Comparison of ENCODE assay signal across 7 cellular contexts in the genomic region with DNA sequence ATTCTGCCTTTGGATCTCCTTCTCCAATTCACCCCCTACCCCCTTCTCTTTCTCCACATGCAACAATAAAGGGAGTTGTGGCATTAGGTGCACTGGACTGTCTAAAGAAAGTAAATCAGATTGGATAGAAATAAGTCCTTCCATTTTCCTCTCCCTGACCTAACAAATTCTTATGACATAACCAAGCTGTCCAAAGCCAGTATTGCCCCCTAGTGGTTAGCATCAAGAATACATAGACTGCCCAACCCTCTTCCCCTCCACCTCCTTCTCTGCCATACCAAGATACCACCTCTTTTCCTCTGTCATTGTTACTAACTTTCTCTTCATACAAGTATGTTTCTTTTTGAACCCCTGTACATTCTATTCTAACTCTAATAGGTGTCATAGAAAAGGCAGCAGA. TPM values are rescaled to one million over a fixed set of nuclear protein-coding genes. Genes with fewer than 3 reads are reported as not detected.
DNase-seq lines count a peak whose midpoint lies in the region; ATAC-seq and TF ChIP-seq lines count a peak whose summit lies in the region.

No MANE protein-coding gene starts in this region.

- peaks cover 4% of the 10 kb centered on the region for H3K9me3 Mint-ChIP-seq in activated naive CD8-positive, alpha-beta T cell treated with anti-CD3 and anti-CD28 coated beads, Interleukin-2, amount 50 U/mL, for 24 hours

- POLR2A ChIA-PET in HCT116 (lab: Charles Lee), result no interaction called here

- BruUV-seq in HCT116 (replicated peaks; lab: Mats Ljungman, UMichigan), result no TSS peak

- intact Hi-C loops in HCT116 (cut with micrococcal nuclease), result no loop called here

- H4K20me1 ChIP-seq in HCT116 (ENCODE audit: insufficient read depth), result no peaks in the 10 kb centered on the region

- H3K36me3 ChIP-seq in HCT116 (ENCODE audit: control insufficient read depth in 1 of 2, insufficient read depth in 2 of 2, low read length in 2 of 2) (peaks cover 0 to 3% of the 10 kb centered on the region in 2 experiments; a peak in 1 of 4 replicates), mucosa of rectum (ENCODE audit: control insufficient read depth in 2 of 2, insufficient read depth in 2 of 2, low read length in 2 of 2) (peaks cover 3 to 6% of the 10 kb centered on the region in 2 donors)

- peak; percentile 63 for ATAC-seq in HCT116
- ATAC-seq in activated naive CD8-positive, alpha-beta T cell treated with anti-CD3 and anti-CD28 coated beads, Interleukin-2, amount 50 U/mL, for 24 hours, result no peak

- peaks cover 41% of the 10 kb centered on the region for H3K4me1 Mint-ChIP-seq in activated naive CD8-positive, alpha-beta T cell treated with anti-CD3 and anti-CD28 coated beads, Interleukin-2, amount 50 U/mL, for 24 hours

- TF ChIP-seq RAD21 in HCT116 (IDR thresholded peaks at IDR 0.05; ENCODE audit: low read depth), result peak; percentile 54

- H3K4me3 Mint-ChIP-seq in activated naive CD8-positive, alpha-beta T cell treated with anti-CD3 and anti-CD28 coated beads, Interleukin-2, amount 50 U/mL, for 24 hours, result no peak overlapping the region

- peaks cover 13% of the 10 kb centered on the region for H3K36me3 Mint-ChIP-seq in activated naive CD8-positive, alpha-beta T cell treated with anti-CD3 and anti-CD28 coated beads, Interleukin-2, amount 50 U/mL, for 24 hours (ENCODE audit: low read depth)

- H3K27ac Mint-ChIP-seq in activated naive CD8-positive, alpha-beta T cell treated with anti-CD3 and anti-CD28 coated beads, Interleukin-2, amount 50 U/mL, for 24 hours, result no peak overlapping the region

- H3K9ac ChIP-seq in HCT116 (ENCODE audit: low read length) (no peak overlapping the region), mucosa of rectum (ENCODE audit: low read depth in 1 of 2, low read length in 2 of 2) (no peak overlapping the region)

- no peak overlapping the region for H3K4me2 ChIP-seq in HCT116 (ENCODE audit: low read length)

- no peak for TF ChIP-seq POLR2A in HCT116 (IDR thresholded peaks at IDR 0.05; ENCODE audit: borderline replicate concordance, extremely low read depth, insufficient read depth, insufficient read length)

- peak; percentile 27 to 74 (median 68); a peak in 5 of 6 replicates for TF ChIP-seq CTCF in HCT116 (IDR thresholded peaks at IDR 0.05 in 2 of 3, conservative IDR thresholded peaks at IDR 0.05 in 1 of 3; ENCODE audit: borderline replicate concordance in 1 of 3, insufficient read depth in 1 of 3, low read depth in 2 of 3, low read length in 2 of 3)

- CTCF ChIA-PET in HCT116 (lab: Charles Lee), result interaction anchor here (0.7 kb wide), 1 partner anchor 10 kb away, joined by 3 read pairs; no protein-coding TSS in a partner anchor

- no peaks in the 10 kb centered on the region for H3K9me2 ChIP-seq in HCT116 (ENCODE audit: insufficient read depth)

- H3K4me3 ChIP-seq in HCT116 (replicated peaks in 1 of 2; ENCODE audit: low read depth in 1 of 2, low read length in 2 of 2), result no peak overlapping the region
- H3K4me3 ChIP-seq in mucosa of rectum (ENCODE audit: low read length in 2 of 2), result no peak overlapping the region

- DNase-seq in DMS53 (lab: John Stamatoyannopoulos, UW) (peak; percentile 72), HCT116 (ENCODE audit: low read depth, low spot score) (peak; percentile 54), middle frontal gyrus (ENCODE audit: extremely low spot score, low spot score) (no peak), NCI-H524 treated with DMSO at 0.1 percent for 48 hours (lab: John Stamatoyannopoulos, UW) (no peak), amniotic stem cell (lab: John Stamatoyannopoulos, UW) (no peak)
- DNase-seq in activated naive CD8-positive, alpha-beta T cell treated with anti-CD3 and anti-CD28 coated beads, Interleukin-2, amount 50 U/mL, for 24 hours, result peak; percentile 6

- H3K27ac ChIP-seq in HCT116 (ENCODE audit: low read depth, low read length) (no peak overlapping the region), mucosa of rectum (ENCODE audit: low read depth in 2 of 2, low read length in 2 of 2) (peak overlapping the region; percentile 68 to 88)

- peaks cover 0 to 8% of the 10 kb centered on the region in 2 experiments; a peak in 2 of 4 replicates for H3K9me3 ChIP-seq in HCT116 (ENCODE audit: control insufficient read depth in 1 of 2, insufficient read depth in 1 of 2, low read depth in 1 of 2, low read length in 2 of 2)
- peaks cover 0 to 6% of the 10 kb centered on the region in 2 donors for H3K9me3 ChIP-seq in mucosa of rectum (ENCODE audit: control insufficient read depth in 2 of 2, low read length in 2 of 2)

- peaks cover 16% of the 10 kb centered on the region; the same call in 1 of the 2 replicates for H3K79me2 ChIP-seq in HCT116 (ENCODE audit: insufficient read depth, low read length)

- H3K27me3 ChIP-seq in HCT116 (ENCODE audit: insufficient read depth, low read length) (no peaks in the 10 kb centered on the region), mucosa of rectum (ENCODE audit: control insufficient read depth in 2 of 2, insufficient read depth in 2 of 2, low read length in 2 of 2) (no peaks in the 10 kb centered on the region)

- H3K4me1 ChIP-seq in HCT116 (ENCODE audit: control insufficient read depth in 1 of 2, insufficient read depth in 2 of 2, low read length in 2 of 2) (peaks cover 3% of the 10 kb centered on the region in 2 experiments; a peak in 2 of 4 replicates), mucosa of rectum (ENCODE audit: control insufficient read depth in 2 of 2, insufficient read depth in 2 of 2, low read length in 2 of 2) (peaks cover 61 to 86% of the 10 kb centered on the region in 2 donors)

- H2AFZ ChIP-seq in HCT116 (ENCODE audit: low read depth, low read length, poor library complexity, severe bottlenecking), result no peak overlapping the region

- no peaks in the 10 kb centered on the region for H3K27me3 Mint-ChIP-seq in activated naive CD8-positive, alpha-beta T cell treated with anti-CD3 and anti-CD28 coated beads, Interleukin-2, amount 50 U/mL, for 24 hours

- RAD21 ChIA-PET in HCT116 (lab: Charles Lee; ENCODE audit: low non-redundant PET in 1 of 2, low total read pairs in 2 of 2, uncharacterized antibody in 2 of 2, unreplicated experiment in 2 of 2), result interaction anchor here in 1 of 2 experiments (0.6 kb wide), 1 partner anchor 139 kb away, joined by 4 read pairs; no protein-coding TSS in a partner anchor

TF ChIP-seq in HCT116, 20 proteins besides CTCF, POLR2A, EP300 and RAD21:
- TF ChIP-seq CBX3 (IDR thresholded peaks at IDR 0.05; ENCODE audit: low read depth) (peak; percentile 95), SRF (IDR thresholded peaks at IDR 0.05; ENCODE audit: low read depth) (no peak)

RNA-seq across cellular contexts. Expression of gene PPARGC1B, which starts 45.7 kb away (rescaled TPM):
- 9.2 TPM for total RNA-seq in HCT116 (2021; ENCODE audit: unreplicated experiment)
- 1.5 and 1.7 TPM in 2 replicates for polyA plus RNA-seq in HCT116 (2012)

Comparison
In these comparisons a context has a peak if more than half of its experiments do, and no peak if none do; other contexts are left out.
1. DNase-seq: peak in DMS53 (single experiment), HCT116 (single experiment) and activated naive CD8-positive, alpha-beta T cell treated with anti-CD3 and anti-CD28 coated beads, Interleukin-2, amount 50 U/mL, for 24 hours (single experiment); none in middle frontal gyrus (single experiment), NCI-H524 treated with DMSO at 0.1 percent for 48 hours (single experiment) and amniotic stem cell (single experiment).